In genomic region chr9:37119907-37120839, GRCh38 we compare ENCODE assay signal across 8 cellular contexts. TPM values are rescaled to one million over a fixed set of nuclear protein-coding genes. Genes with fewer than 3 reads are reported as not detected.
DNase-seq lines count a peak whose midpoint lies in the region; ATAC-seq and TF ChIP-seq lines count a peak whose summit lies in the region.

ZCCHC7 (plus strand) TSS chr9:37120574.

- no peaks in the 10 kb centered on the region for H3K9me2 ChIP-seq in OCI-LY1 (ENCODE audit: low read depth, low read length)

- H3K9me3 Mint-ChIP-seq in Calu3 (ENCODE audit: low read depth, unreplicated experiment) (no peaks in the 10 kb centered on the region), endothelial cell (ENCODE audit: unreplicated experiment) (no peaks in the 10 kb centered on the region), mesothelial cell of epicardium (peaks cover 3% of the 10 kb centered on the region)

- peak within 1 kb of the TSS; percentile 89 for H3K4me2 ChIP-seq in OCI-LY1 (ENCODE audit: low read length)

- H3K4me1 Mint-ChIP-seq in Calu3 (ENCODE audit: low read depth, unreplicated experiment) (peaks cover 6% of the 10 kb centered on the region), endothelial cell (ENCODE audit: unreplicated experiment) (peaks cover 9% of the 10 kb centered on the region), mesothelial cell of epicardium (peaks cover 16% of the 10 kb centered on the region)

- no peaks in the 10 kb centered on the region for H3F3A ChIP-seq in OCI-LY1 (ENCODE audit: insufficient read depth, low read length)

- no peaks in the 10 kb centered on the region for H3K36me3 ChIP-seq in HUES64 (ENCODE audit: insufficient read depth, low read length)
- H3K36me3 ChIP-seq in OCI-LY1 (ENCODE audit: insufficient read depth, low read length), result peaks cover 16% of the 10 kb centered on the region; the same call in 1 of the 2 replicates

- TSS peak; percentile 22 for BruUV-seq in Calu3 (replicated peaks; lab: Mats Ljungman, UMichigan)

- no peaks in the 10 kb centered on the region for H4K20me1 ChIP-seq in OCI-LY1 (ENCODE audit: insufficient read depth, low read length)

- 6% methylated on average over 82 of the region's 82 CpGs for WGBS in HUES64

- peak within 1 kb of the TSS; percentile 78 for H3K27ac Mint-ChIP-seq in Calu3 (ENCODE audit: unreplicated experiment)
- peak within 1 kb of the TSS; percentile 93 for H3K27ac Mint-ChIP-seq in endothelial cell (ENCODE audit: unreplicated experiment)
- peak within 1 kb of the TSS; percentile 98 for H3K27ac Mint-ChIP-seq in mesothelial cell of epicardium

- peaks cover 6% of the 10 kb centered on the region; the same call in 1 of the 2 replicates for H3K4me1 ChIP-seq in HUES64 (ENCODE audit: insufficient read depth, low read length)
- peaks cover 65% of the 10 kb centered on the region for H3K4me1 ChIP-seq in OCI-LY1 (ENCODE audit: insufficient read depth, low read length, severe bottlenecking)

- H3K27ac ChIP-seq in HUES64 (ENCODE audit: low read depth, low read length) (peak within 1 kb of the TSS; percentile 87), OCI-LY1 (ENCODE audit: low read depth, low read length, poor library complexity, severe bottlenecking) (peak within 1 kb of the TSS; percentile 82)

- peaks cover 47% of the 10 kb centered on the region for H3K79me2 ChIP-seq in OCI-LY1 (ENCODE audit: insufficient read depth, low read length)

- no peak for TF ChIP-seq CTCF in Calu3 (IDR thresholded peaks at IDR 0.05; ENCODE audit: unreplicated experiment)
- no peak for TF ChIP-seq CTCF in OCI-LY1 (IDR thresholded peaks at IDR 0.05; ENCODE audit: low read length)
- TF ChIP-seq CTCF in endothelial cell (IDR thresholded peaks at IDR 0.05; ENCODE audit: unreplicated experiment), result no peak
- TF ChIP-seq CTCF in mesothelial cell of epicardium (IDR thresholded peaks at IDR 0.05; ENCODE audit: unreplicated experiment), result no peak

- peak within 1 kb of the TSS; percentile 73 for H3K4me3 ChIP-seq in HUES64 (ENCODE audit: low read length)
- H3K4me3 ChIP-seq in OCI-LY1 (ENCODE audit: low read depth, low read length, poor library complexity, severe bottlenecking), result peak within 1 kb of the TSS; percentile 94

- no peaks in the 10 kb centered on the region for H3K27me3 Mint-ChIP-seq in Calu3 (ENCODE audit: unreplicated experiment)
- peaks cover 5% of the 10 kb centered on the region for H3K27me3 Mint-ChIP-seq in endothelial cell (ENCODE audit: unreplicated experiment)
- H3K27me3 Mint-ChIP-seq in mesothelial cell of epicardium (ENCODE audit: low read depth), result peaks cover 2% of the 10 kb centered on the region

- peak; percentile 94 for ATAC-seq in GM21447 (IDR thresholded peaks at IDR 0.05; ENCODE audit: unreplicated experiment)

- H3K4me3 Mint-ChIP-seq in Calu3 (ENCODE audit: low read depth, unreplicated experiment) (peak within 1 kb of the TSS; percentile 75), endothelial cell (ENCODE audit: unreplicated experiment) (peak within 1 kb of the TSS; percentile 98), mesothelial cell of epicardium (peak within 1 kb of the TSS; percentile 90)

- no peak within 1 kb of the TSS for H2AFZ ChIP-seq in OCI-LY1 (ENCODE audit: low read length)

- CTCF ChIA-PET in Calu3 (lab: Charles Lee), result no interaction called here

- intact Hi-C loops in Calu3 (cut with micrococcal nuclease; ENCODE audit: unreplicated experiment), result no loop called here

- peak; percentile 81 for DNase-seq in Calu3
- DNase-seq in activated CD8-positive, alpha-beta memory T cell treated with anti-CD3 and anti-CD28 coated beads, Interleukin-2, amount 50 U/mL, for 4 hours, result peak; percentile 98
- DNase-seq in endothelial cell (ENCODE audit: low spot score), result peak; percentile 93
- peak; percentile 92 to 98 for DNase-seq in mesothelial cell of epicardium (ENCODE audit: low spot score in 2 of 2, unreplicated experiment in 2 of 2)
- peak; percentile 92 to 94 for DNase-seq in stimulated activated CD8-positive, alpha-beta memory T cell treated with anti-CD3 and anti-CD28 coated beads, Interleukin-15, amount 100 ng/mL, for 48 hours (ENCODE audit: low read depth in 2 of 2)

- H3K9ac ChIP-seq in HUES64 (ENCODE audit: low read depth, low read length), result peak within 1 kb of the TSS; percentile 75
- H3K9ac ChIP-seq in OCI-LY1 (ENCODE audit: low read length), result peak within 1 kb of the TSS; percentile 96

- peaks cover 4% of the 10 kb centered on the region; the same call in 1 of the 2 replicates for H3K27me3 ChIP-seq in HUES64 (ENCODE audit: insufficient read depth, low read length)
- H3K27me3 ChIP-seq in OCI-LY1 (ENCODE audit: insufficient read depth, low read length), result no peaks in the 10 kb centered on the region

- H3K9me3 ChIP-seq in HUES64 (ENCODE audit: insufficient read depth, low read depth, low read length) (peaks cover 5% of the 10 kb centered on the region; the same call in 1 of the 2 replicates), OCI-LY1 (ENCODE audit: low read length) (no peaks in the 10 kb centered on the region)

- H3K36me3 Mint-ChIP-seq in Calu3 (ENCODE audit: insufficient read depth, unreplicated experiment), result peaks cover 8% of the 10 kb centered on the region
- H3K36me3 Mint-ChIP-seq in endothelial cell (ENCODE audit: low read depth, unreplicated experiment), result no peaks in the 10 kb centered on the region
- peaks cover 2% of the 10 kb centered on the region for H3K36me3 Mint-ChIP-seq in mesothelial cell of epicardium

RNA-seq across cellular contexts. Expression of gene ZCCHC7, which starts in this region (rescaled TPM):
- total RNA-seq in Calu3 (2022), result 6.5 and 6.7 TPM in 2 replicates
- polyA plus RNA-seq in HUES64 (2013, experiment 1 of 2), result 18.0 TPM
- polyA plus RNA-seq in HUES64 (2013, experiment 2 of 2), result 22.4 TPM
- total RNA-seq in endothelial cell (ENCODE audit: unreplicated experiment), result 12.0 TPM
- total RNA-seq in mesothelial cell of epicardium, result 27.0 to 31.3 TPM (median 27.8 TPM) in 3 replicates

Comparison
In these comparisons a context has a peak if more than half of its experiments do, and no peak if none do; other contexts are left out.
1. Peak in every context shown above with its lines: DNase-seq, ATAC-seq, H3K4me3 ChIP-seq and H3K27ac ChIP-seq.